ENCODE assay signal across 9 cellular contexts in genomic region chr7:13989138-13989943, GRCh38. TPM values are rescaled to one million over a fixed set of nuclear protein-coding genes. Genes with fewer than 3 reads are reported as not detected.
DNase-seq lines count a peak whose midpoint lies in the region; ATAC-seq and TF ChIP-seq lines count a peak whose summit lies in the region.
"Had no signal": no experiment of that assay in that cellular context is flagged by ENCODE, and none has a peak within 500 bp of the region (broad histone marks: within the 10 kb centered on the region; RNA-seq: fewer than 3 reads in every experiment).

Gene ETV1, minus strand, starts transcription at chr7:13989666. Its CDS starts 614 bp downstream, at chr7:13989052.

- H3K4ac ChIP-seq in neuronal stem cell (ENCODE audit: low read length), result no peak within 1 kb of the TSS

- no peak within 1 kb of the TSS for H3K27ac Mint-ChIP-seq in glutamatergic neuron (ENCODE audit: unreplicated experiment)

- DNase-seq in NK-92 treated with Interleukin-12 subunit alpha and Interleukin-12 subunit beta, amount 100 ng/mL, for 24 hours (lab: John Stamatoyannopoulos, UW), result peak; percentile 6
- no peak for DNase-seq in NK-92 (lab: John Stamatoyannopoulos, UW; ENCODE audit: unreplicated experiment)
- peak; percentile 33 for DNase-seq in NCI-H2107 (lab: John Stamatoyannopoulos, UW)
- peak; percentile 74 for DNase-seq in glutamatergic neuron
- peak; percentile 86 for DNase-seq in neuronal stem cell (ENCODE audit: low spot score)
- DNase-seq: DND-41 had no signal

- H3K18ac ChIP-seq in neuronal stem cell (ENCODE audit: low read length), result peak within 1 kb of the TSS; percentile 91

- H2AFZ ChIP-seq in neuronal stem cell (ENCODE audit: low read length), result peak within 1 kb of the TSS; percentile 70

- H3K23ac ChIP-seq in neuronal stem cell (ENCODE audit: low read depth, low read length, poor library complexity), result no peak within 1 kb of the TSS

- WGBS in neuronal stem cell (ENCODE audit: extremely low coverage in 2 of 2, insufficient read length in 2 of 2, insufficient replicate concordance in 1 of 2), 2 donors, result no CpG with 5 or more reads among the region's 38 CpGs

- H3K14ac ChIP-seq in neuronal stem cell (ENCODE audit: low read length), result no peak within 1 kb of the TSS

- H3K27ac ChIP-seq in neuronal stem cell (replicated peaks; ENCODE audit: low read length), result peak within 1 kb of the TSS; percentile 95

- H3K9ac ChIP-seq in neuronal stem cell (ENCODE audit: low read depth, low read length, poor library complexity), result peak within 1 kb of the TSS; percentile 65

- no peaks in the 10 kb centered on the region for H3K79me1 ChIP-seq in neuronal stem cell (ENCODE audit: low read depth, low read length)

- peak within 1 kb of the TSS; percentile 90 for H2BK5ac ChIP-seq in neuronal stem cell (ENCODE audit: low read length)

- H4K91ac ChIP-seq in neuronal stem cell (ENCODE audit: low read depth, low read length, poor library complexity), result peak within 1 kb of the TSS; percentile 41

- no peak within 1 kb of the TSS for H4K8ac ChIP-seq in neuronal stem cell (ENCODE audit: low read depth, low read length)

- no peak within 1 kb of the TSS for H2BK15ac ChIP-seq in neuronal stem cell (ENCODE audit: low read length)

- H3K4me2 ChIP-seq in neuronal stem cell (ENCODE audit: insufficient read depth, low read length, poor library complexity, severe bottlenecking), result peak within 1 kb of the TSS; percentile 69

- H3K27me3 ChIP-seq in neuronal stem cell (ENCODE audit: control insufficient read depth in 3 of 3, insufficient read depth in 3 of 3, low read depth in 1 of 3, low read length in 3 of 3), result no peaks in the 10 kb centered on the region

- H3K27me3 Mint-ChIP-seq in glutamatergic neuron (ENCODE audit: unreplicated experiment), result no peaks in the 10 kb centered on the region

- H3K9me3 Mint-ChIP-seq in glutamatergic neuron (ENCODE audit: unreplicated experiment), result peaks cover 2% of the 10 kb centered on the region

- no peak within 1 kb of the TSS for H2AK5ac ChIP-seq in neuronal stem cell (ENCODE audit: low read depth, low read length)

- no peak within 1 kb of the TSS for H3K4me3 Mint-ChIP-seq in glutamatergic neuron (ENCODE audit: unreplicated experiment)

- no peak within 1 kb of the TSS for H2BK120ac ChIP-seq in neuronal stem cell (ENCODE audit: low read depth, low read length)

- H3K36me3 Mint-ChIP-seq in glutamatergic neuron (ENCODE audit: unreplicated experiment), result no peaks in the 10 kb centered on the region

- H2BK12ac ChIP-seq in neuronal stem cell (ENCODE audit: low read length), result no peak within 1 kb of the TSS

- TF ChIP-seq CTCF in WI38 (IDR thresholded peaks at IDR 0.05; ENCODE audit: low read depth, low read length) (peak; percentile 13; the same call in 1 of the 2 replicates), glutamatergic neuron (IDR thresholded peaks at IDR 0.05; ENCODE audit: partially characterized antibody, unreplicated experiment) (peak; percentile 20)

- H3K9me3 ChIP-seq in neuronal stem cell (replicated peaks in 1 of 2; ENCODE audit: control insufficient read depth in 2 of 2, insufficient read depth in 1 of 2, low read depth in 1 of 2, low read length in 2 of 2), result no peaks in the 10 kb centered on the region

- peaks cover 0 to 8% of the 10 kb centered on the region in 2 donors for H3K36me3 ChIP-seq in neuronal stem cell (replicated peaks in 1 of 2; ENCODE audit: control insufficient read depth in 2 of 2, insufficient read depth in 2 of 2, low read length in 2 of 2)

- peaks cover 5 to 21% of the 10 kb centered on the region in 2 donors for H3K4me1 ChIP-seq in neuronal stem cell (ENCODE audit: control insufficient read depth in 2 of 2, insufficient read depth in 1 of 2, low read depth in 1 of 2, low read length in 2 of 2)

- H3K4me3 ChIP-seq in WI38 (ENCODE audit: low read depth, low read length), result peak within 1 kb of the TSS; percentile 85
- H3K4me3 ChIP-seq in neuronal stem cell (ENCODE audit: low read length in 2 of 2), result peak within 1 kb of the TSS; percentile 58 to 86

- H3K4me1 Mint-ChIP-seq in glutamatergic neuron (ENCODE audit: low read depth, unreplicated experiment), result peaks cover 7% of the 10 kb centered on the region

- ATAC-seq in GM18867 (IDR thresholded peaks at IDR 0.05; ENCODE audit: unreplicated experiment) (no peak), HG03565 (IDR thresholded peaks at IDR 0.05; ENCODE audit: unreplicated experiment) (no peak)

RNA-seq across cellular contexts. Expression of gene ETV1, which starts in this region (rescaled TPM):
- 51.8 TPM for total RNA-seq in glutamatergic neuron (ENCODE audit: unreplicated experiment)
- 63.2 TPM for polyA plus RNA-seq in neuronal stem cell (2013, experiment 1 of 2)
- polyA plus RNA-seq in neuronal stem cell (2013, experiment 2 of 2), result 62.4 TPM
